ENCODE assay signal across 1 cellular context in genomic region chr3:188003188-188004171, GRCh38.
TF ChIP-seq lines count a peak whose summit lies in the region.

No MANE protein-coding gene starts in this region.

TF ChIP-seq in HepG2, 621 proteins besides CTCF, POLR2A, EP300 and RAD21 (continued from another document and continues in another):
- TF ChIP-seq KIAA2018 (CRISPR knock-in tag; IDR thresholded peaks at IDR 0.05; ENCODE audit: borderline replicate concordance) = no peak
- no peak for TF ChIP-seq RBFOX2 (IDR thresholded peaks at IDR 0.05; ENCODE audit: low read depth, low read length)
- TF ChIP-seq IKZF5 (CRISPR knock-in tag; IDR thresholded peaks at IDR 0.05) = peak; percentile 52
- TF ChIP-seq E2F5 (CRISPR knock-in tag; conservative IDR thresholded peaks at IDR 0.05) = no peak
- TF ChIP-seq SALL1 (CRISPR knock-in tag; IDR thresholded peaks at IDR 0.05) = peak; percentile 85
- no peak for TF ChIP-seq GFI1 (CRISPR knock-in tag; IDR thresholded peaks at IDR 0.05; ENCODE audit: borderline replicate concordance)
- no peak for TF ChIP-seq ZNF20 (CRISPR knock-in tag; IDR thresholded peaks at IDR 0.05)
- peak; percentile 8; the same call in 1 of the 2 replicates for TF ChIP-seq NFYC (CRISPR knock-in tag; IDR thresholded peaks at IDR 0.05)
- TF ChIP-seq PHB2 (IDR thresholded peaks at IDR 0.05; ENCODE audit: partially characterized antibody) = no peak
- TF ChIP-seq FIP1L1 (IDR thresholded peaks at IDR 0.05; ENCODE audit: borderline replicate concordance, insufficient read depth, low read depth, low read length) = no peak
- 0 out of 2 replicates have a peak, but pooled peaks have one; percentile 34 for TF ChIP-seq KLF11 (CRISPR knock-in tag; IDR thresholded peaks at IDR 0.05)
- TF ChIP-seq U2AF2 (IDR thresholded peaks at IDR 0.05; ENCODE audit: low read depth, low read length) = no peak
- no peak for TF ChIP-seq DR1 (CRISPR knock-in tag; IDR thresholded peaks at IDR 0.05)
- 0 out of 2 replicates have a peak, but pooled peaks have one; percentile 24 for TF ChIP-seq PBX2 (CRISPR knock-in tag; IDR thresholded peaks at IDR 0.05)
- TF ChIP-seq CEBPZ (IDR thresholded peaks at IDR 0.05; ENCODE audit: low read length) = no peak
- no peak for TF ChIP-seq ZNF546 (CRISPR knock-in tag; conservative IDR thresholded peaks at IDR 0.05)
- TF ChIP-seq ZNF281 (CRISPR knock-in tag; IDR thresholded peaks at IDR 0.05; ENCODE audit: borderline replicate concordance) = peak; percentile 29; the same call in 1 of the 2 replicates
- TF ChIP-seq ZSCAN22 (CRISPR knock-in tag; IDR thresholded peaks at IDR 0.05) = no peak
- TF ChIP-seq RNF219 (CRISPR knock-in tag; IDR thresholded peaks at IDR 0.05) = 0 out of 2 replicates have a peak, but pooled peaks have one; percentile 13
- peak in 1 of 2 experiments; percentile 53; a peak in 2 of 4 replicates for TF ChIP-seq HMGXB4 (CRISPR knock-in tag; IDR thresholded peaks at IDR 0.05; ENCODE audit: borderline replicate concordance in 1 of 2, low read depth in 1 of 2)
- no peak for TF ChIP-seq TFDP2 (CRISPR knock-in tag; IDR thresholded peaks at IDR 0.05)
- TF ChIP-seq CBX1 (IDR thresholded peaks at IDR 0.05; ENCODE audit: low read depth) = no peak
- no peak for TF ChIP-seq ZNF567 (CRISPR knock-in tag; IDR thresholded peaks at IDR 0.05; ENCODE audit: borderline replicate concordance)
- TF ChIP-seq ZNF24 (IDR thresholded peaks at IDR 0.05) = 0 out of 2 replicates have a peak, but pooled peaks have one; percentile 18
- no peak for TF ChIP-seq ZNF446 (CRISPR knock-in tag; IDR thresholded peaks at IDR 0.05)
- TF ChIP-seq FOXO1 (CRISPR knock-in tag; IDR thresholded peaks at IDR 0.05) = peak; percentile 65; the same call in 1 of the 2 replicates
- peak; percentile 64 for TF ChIP-seq MAX (IDR thresholded peaks at IDR 0.05)
- TF ChIP-seq ZNF3 (CRISPR knock-in tag; IDR thresholded peaks at IDR 0.05) = no peak
- no peak for TF ChIP-seq GZF1 (CRISPR knock-in tag; IDR thresholded peaks at IDR 0.05)
- TF ChIP-seq ZNF747 (CRISPR knock-in tag; IDR thresholded peaks at IDR 0.05; ENCODE audit: borderline replicate concordance) = peak; percentile 46; the same call in 1 of the 2 replicates
- no peak for TF ChIP-seq ATF7 (IDR thresholded peaks at IDR 0.05)
- TF ChIP-seq ATF7 (CRISPR knock-in tag; IDR thresholded peaks at IDR 0.05) = no peak
- no peak for TF ChIP-seq SNAPC2 (CRISPR knock-in tag; IDR thresholded peaks at IDR 0.05)
- no peak for TF ChIP-seq MYNN (CRISPR knock-in tag; IDR thresholded peaks at IDR 0.05; ENCODE audit: low read depth)
